ENCODE assay signal across 8 cellular contexts in the genomic region with DNA sequence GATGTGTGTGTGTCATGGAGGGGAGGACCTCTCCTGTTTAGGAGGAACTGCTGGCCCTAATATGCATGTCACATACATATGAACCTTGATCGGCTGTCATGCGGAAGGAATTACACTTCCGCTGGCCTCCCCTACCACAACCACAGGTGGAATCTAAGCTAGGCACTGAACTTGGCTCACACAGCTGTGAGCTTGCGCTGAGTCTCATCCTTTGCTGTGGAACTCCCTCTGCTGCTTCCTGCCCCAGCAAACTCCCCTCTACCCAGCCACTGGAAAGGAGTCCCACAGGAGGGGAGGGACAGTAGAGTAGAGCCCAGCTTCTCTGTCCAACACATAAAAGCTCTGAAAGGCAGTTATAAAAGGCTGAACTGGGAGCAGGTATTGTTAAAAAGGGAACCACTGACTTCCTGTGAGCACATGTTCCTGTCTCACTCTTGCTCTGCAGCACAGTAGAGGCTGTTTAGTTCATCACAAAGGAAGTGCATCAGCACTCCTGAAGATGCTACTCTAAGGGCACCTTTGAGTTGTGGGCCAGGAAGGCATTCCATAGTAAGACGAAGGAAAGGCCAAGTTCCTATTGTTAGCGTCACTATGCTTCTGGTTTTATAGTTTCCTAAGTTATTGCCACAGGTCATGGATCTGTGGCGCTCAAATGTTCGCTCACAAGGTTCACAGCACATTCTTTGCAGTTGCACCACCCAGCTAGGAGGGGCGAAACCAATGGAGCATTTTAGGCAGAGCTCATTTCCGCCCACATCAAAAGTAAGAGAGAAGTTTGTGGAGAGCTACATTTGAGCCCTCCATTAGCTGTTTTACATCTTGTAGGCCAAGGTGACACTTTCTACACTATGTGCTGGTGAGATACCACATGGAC. TPM values are rescaled to one million over a fixed set of nuclear protein-coding genes. Genes with fewer than 3 reads are reported as not detected.
DNase-seq lines count a peak whose midpoint lies in the region; ATAC-seq, FAIRE-seq and TF ChIP-seq lines count a peak whose summit lies in the region.

No MANE protein-coding gene starts in this region.

- TF ChIP-seq POLR2A in GM12891 (IDR thresholded peaks at IDR 0.05; ENCODE audit: low read depth, low read length) = peak; percentile 62

- peak; percentile 98 for FAIRE-seq in GM12891 (lab: Jason Lieb, UNC)

- DNase-seq in GM12891 (ENCODE audit: insufficient read length, low spot score) (no peak), NOMO-1 treated with DMSO at 0.1 percent for 48 hours (lab: John Stamatoyannopoulos, UW; ENCODE audit: unreplicated experiment) (peak; percentile 87), renal cortical epithelial cell (ENCODE audit: low read depth) (peak; percentile 96), substantia nigra (lab: John Stamatoyannopoulos, UW) (no peak), NCI-H2196 (lab: John Stamatoyannopoulos, UW; ENCODE audit: unreplicated experiment) (no peak), C1 segment of cervical spinal cord (lab: John Stamatoyannopoulos, UW) (no peak)
- DNase-seq in activated T-helper 9 cell treated with anti-CD3 and anti-CD28 coated beads, Interleukin-2, amount 50 U/mL, for 16 hours (ENCODE audit: low read depth) = peak; percentile 44

- H3K27ac ChIP-seq in substantia nigra (ENCODE audit: low read depth, low read length, poor library complexity, severe bottlenecking) = no peak overlapping the region

- ATAC-seq in HG02588 (IDR thresholded peaks at IDR 0.05; ENCODE audit: unreplicated experiment) = peak; percentile 61

TF ChIP-seq in GM12891, 5 proteins besides CTCF, POLR2A, EP300 and RAD21:
- TF ChIP-seq POU2F2 (IDR thresholded peaks at IDR 0.05; ENCODE audit: low read depth, low read length) (peak; percentile 97), PAX5 (IDR thresholded peaks at IDR 0.05; ENCODE audit: insufficient read depth, low read length, severe bottlenecking) (peak; percentile 78), SPI1 (IDR thresholded peaks at IDR 0.05; ENCODE audit: low read depth, low read length) (peak; percentile 75), TAF1 (IDR thresholded peaks at IDR 0.05; ENCODE audit: low read depth, low read length) (peak; percentile 27; the same call in 1 of the 2 replicates), POLR2AphosphoS5 (IDR thresholded peaks at IDR 0.05; ENCODE audit: low read depth, low read length) (no peak; the same call in 1 of the 2 replicates)

RNA-seq across cellular contexts. Expression of a gene that starts 17.7 kb away (rescaled TPM):
- polyA plus RNA-seq in GM12891 (2012; ENCODE audit: low read depth, missing spikeins) = 55.1 TPM
- total RNA-seq in renal cortical epithelial cell = not detected in 2 replicates

Comparison
In these comparisons a context has a peak if more than half of its experiments do, and no peak if none do; other contexts are left out.
1. DNase-seq: peak in NOMO-1 treated with DMSO at 0.1 percent for 48 hours (single experiment), activated T-helper 9 cell treated with anti-CD3 and anti-CD28 coated beads, Interleukin-2, amount 50 U/mL, for 16 hours (single experiment) and renal cortical epithelial cell (single experiment); none in GM12891 (single experiment), substantia nigra (0 of 49), NCI-H2196 (single experiment) and C1 segment of cervical spinal cord (0 of 14).